ENCODE assay signal across 17 cellular contexts in genomic region chr5:33737697-33738096, GRCh38.
"Had no signal": no experiment of that assay in that cellular context is flagged by ENCODE, and none has a peak within 500 bp of the region (broad histone marks: within the 10 kb centered on the region; RNA-seq: fewer than 3 reads in every experiment).

No MANE protein-coding gene starts in this region.

- H3K27ac ChIP-seq: dorsolateral prefrontal cortex, gastroesophageal sphincter, heart right ventricle, prostate gland, testis, upper lobe of left lung had no signal

- H3K27me3 ChIP-seq: gastroesophageal sphincter, testis, upper lobe of left lung had no signal

- H3K9me3 ChIP-seq: gastroesophageal sphincter, heart right ventricle, prostate gland, testis, upper lobe of left lung had no signal

- H3K4me3 ChIP-seq: dorsolateral prefrontal cortex, gastroesophageal sphincter, heart right ventricle, prostate gland, testis, upper lobe of left lung had no signal

- ATAC-seq: gastroesophageal sphincter; heart right ventricle; left ventricle myocardium superior; naive thymus-derived CD8-positive, alpha-beta T cell; right cardiac atrium had no signal

- FAIRE-seq: colon, small intestine had no signal

- H3K36me3 ChIP-seq: gastroesophageal sphincter, heart right ventricle, prostate gland, upper lobe of left lung had no signal

- DNase-seq: activated B cell treated with CpG ODN at 0.5 μM for 24 hours; activated CD4-positive, alpha-beta memory T cell treated with anti-CD3 and anti-CD28 coated beads for 36 hours; activated CD4-positive, alpha-beta T cell treated with anti-CD3 and anti-CD28 coated beads for 4 hours; anterior cingulate cortex; central memory CD4-positive, alpha-beta T cell; dorsolateral prefrontal cortex; heart right ventricle; left ventricle myocardium superior; naive thymus-derived CD8-positive, alpha-beta T cell; right cardiac atrium; small intestine; stimulated activated CD4-positive, alpha-beta T cell treated with anti-CD3 and anti-CD28 coated beads, Interleukin-4, amount 100 ng/mL, for 1 hour; testis; upper lobe of left lung had no signal
